ENCODE assay signal across 28 cellular contexts in the genomic region with DNA sequence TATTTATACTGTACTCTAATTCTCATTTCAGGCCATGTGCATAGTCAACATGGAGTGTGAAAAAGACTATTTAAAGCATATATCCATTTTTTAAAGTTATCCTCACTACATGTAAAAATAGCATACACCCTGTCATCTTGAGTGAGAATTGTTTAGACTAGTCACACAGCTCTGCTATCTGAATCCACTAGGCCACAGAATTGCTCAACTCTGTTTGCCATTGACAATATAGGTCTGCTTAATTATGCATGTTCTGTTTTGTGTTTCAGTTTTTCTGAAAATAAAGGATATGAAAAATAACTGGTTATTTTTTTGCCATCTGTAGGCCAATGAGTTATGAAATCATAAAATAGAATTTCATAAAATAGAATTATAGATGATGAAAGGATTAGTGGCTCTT.
"Had no signal": no experiment of that assay in that cellular context is flagged by ENCODE, and none has a peak within 500 bp of the region (broad histone marks: within the 10 kb centered on the region; RNA-seq: fewer than 3 reads in every experiment).

No MANE protein-coding gene starts in this region.

- H3K9me3 ChIP-seq: breast epithelium, esophagus squamous epithelium, upper lobe of right lung had no signal

- H3K36me3 ChIP-seq: breast epithelium, esophagus squamous epithelium, upper lobe of right lung had no signal

- H3K27me3 ChIP-seq: breast epithelium, esophagus squamous epithelium, upper lobe of right lung had no signal

- H3K4me1 ChIP-seq: breast epithelium, esophagus squamous epithelium, upper lobe of right lung had no signal

- H3K4me3 ChIP-seq: breast epithelium, esophagus squamous epithelium, lung, upper lobe of right lung had no signal

- H3K4me1 Mint-ChIP-seq: mesothelial cell of epicardium, nephron had no signal

- H3K36me3 Mint-ChIP-seq: activated CD8-positive, alpha-beta memory T cell treated with anti-CD3 and anti-CD28 coated beads, Interleukin-2, amount 10 ng/mL, durations not matched to agents 7 days and 5 days; mesothelial cell of epicardium had no signal

- H3K27ac ChIP-seq: breast epithelium, esophagus squamous epithelium, upper lobe of right lung had no signal

- H3K27ac Mint-ChIP-seq: activated CD4-positive, alpha-beta memory T cell treated with anti-CD3 and anti-CD28 coated beads, Interleukin-2, amount 10 ng/mL, durations not matched to agents 7 days and 5 days; activated CD8-positive, alpha-beta memory T cell treated with anti-CD3 and anti-CD28 coated beads, Interleukin-2, amount 10 ng/mL, durations not matched to agents 7 days and 5 days; activated naive CD4-positive, alpha-beta T cell treated with anti-CD3 and anti-CD28 coated beads for 36 hours; activated naive CD8-positive, alpha-beta T cell treated with anti-CD3 and anti-CD28 coated beads, Interleukin-2, amount 50 U/mL, for 24 hours; activated T-helper 2 cell treated with anti-CD3 and anti-CD28 coated beads, Interferon-gamma antibody, Interleukin-2, Interleukin-4, amounts not matched to agents 10 μg/mL and 5 μg/mL and 100 μg/mL, durations not matched to agents 14 hours and 24 hours and 36 hours; mesothelial cell of epicardium; nephron; T-helper 2 cell treated with Interferon-gamma antibody and Interleukin-4, amounts not matched to agents 5 μg/mL and 100 μg/mL, for 36 hours had no signal

- DNase-seq: activated CD4-positive, alpha-beta memory T cell treated with anti-CD3 and anti-CD28 coated beads, Interleukin-2, amount 10 ng/mL, durations not matched to agents 7 days and 5 days; activated CD4-positive, alpha-beta T cell treated with anti-CD3 and anti-CD28 coated beads for 48 hours; activated CD4-positive, CD25-positive, alpha-beta regulatory T cell; activated CD8-positive, alpha-beta memory T cell treated with anti-CD3 and anti-CD28 coated beads, Interleukin-2, amount 10 ng/mL, durations not matched to agents 7 days and 5 days; activated naive CD4-positive, alpha-beta T cell treated with anti-CD3 and anti-CD28 coated beads for 36 hours; activated naive CD8-positive, alpha-beta T cell treated with anti-CD3 and anti-CD28 coated beads, Interleukin-2, amount 50 U/mL, for 24 hours; cerebellar nuclear complex; dermis blood vessel endothelial cell; effector memory CD4-positive, alpha-beta T cell; esophagus squamous epithelium; hippocampal formation; nucleus accumbens; posterior cingulate gyrus; retina; stimulated activated CD4-positive, alpha-beta T cell treated with anti-CD3 and anti-CD28 coated beads, Interleukin-1b, Interleukin-23, amount 100 ng/mL, for 48 hours; stimulated activated CD8-positive, alpha-beta memory T cell treated with anti-CD3 and anti-CD28 coated beads, Interleukin-4, amount 100 ng/mL, for 48 hours; stimulated activated naive CD4-positive, alpha-beta T cell; upper lobe of right lung had no signal

- ATAC-seq: activated CD8-positive, alpha-beta memory T cell treated with anti-CD3 and anti-CD28 coated beads, Interleukin-2, amount 10 ng/mL, durations not matched to agents 7 days and 5 days; activated naive CD8-positive, alpha-beta T cell treated with anti-CD3 and anti-CD28 coated beads, Interleukin-2, amount 50 U/mL, for 24 hours; left lobe of liver; upper lobe of right lung had no signal

- H3K9me3 Mint-ChIP-seq: activated CD4-positive, alpha-beta memory T cell treated with anti-CD3 and anti-CD28 coated beads, Interleukin-2, amount 10 ng/mL, durations not matched to agents 7 days and 5 days; activated naive CD4-positive, alpha-beta T cell treated with anti-CD3 and anti-CD28 coated beads for 36 hours; activated naive CD8-positive, alpha-beta T cell treated with anti-CD3 and anti-CD28 coated beads, Interleukin-2, amount 50 U/mL, for 24 hours; activated T-helper 2 cell treated with anti-CD3 and anti-CD28 coated beads, Interferon-gamma antibody, Interleukin-2, Interleukin-4, amounts not matched to agents 10 μg/mL and 5 μg/mL and 100 μg/mL, durations not matched to agents 14 hours and 24 hours and 36 hours; mesothelial cell of epicardium; T-helper 2 cell treated with Interferon-gamma antibody and Interleukin-4, amounts not matched to agents 5 μg/mL and 100 μg/mL, for 36 hours had no signal

- H3K4me3 Mint-ChIP-seq: activated CD4-positive, alpha-beta memory T cell treated with anti-CD3 and anti-CD28 coated beads, Interleukin-2, amount 10 ng/mL, durations not matched to agents 7 days and 5 days; activated CD8-positive, alpha-beta memory T cell treated with anti-CD3 and anti-CD28 coated beads, Interleukin-2, amount 10 ng/mL, durations not matched to agents 7 days and 5 days; activated naive CD4-positive, alpha-beta T cell treated with anti-CD3 and anti-CD28 coated beads for 36 hours; activated naive CD8-positive, alpha-beta T cell treated with anti-CD3 and anti-CD28 coated beads, Interleukin-2, amount 50 U/mL, for 24 hours; mesothelial cell of epicardium; nephron; T-helper 2 cell treated with Interferon-gamma antibody and Interleukin-4, amounts not matched to agents 5 μg/mL and 100 μg/mL, for 36 hours had no signal

- FAIRE-seq: astrocyte, endothelial cell of umbilical vein, keratinocyte had no signal
